In genomic region chr12:642633-643477, GRCh38 we compare ENCODE assay signal across 8 cellular contexts. TPM values are rescaled to one million over a fixed set of nuclear protein-coding genes. Genes with fewer than 3 reads are reported as not detected.
DNase-seq lines count a peak whose midpoint lies in the region; TF ChIP-seq lines count a peak whose summit lies in the region.

No MANE protein-coding gene starts in this region.

- no peaks in the 10 kb centered on the region for H3K27me3 ChIP-seq in duodenal mucosa (ENCODE audit: control insufficient read depth in 1 of 2, insufficient read depth in 2 of 2, low read length in 2 of 2)

- peak overlapping the region; percentile 89 for H3K27ac Mint-ChIP-seq in HFFc6

- 1 to 11% methylated on average over 44 to 64 of the region's 96 CpGs for WGBS in lower leg skin, 2 donors

- H3K4me3 Mint-ChIP-seq in HFFc6: peak overlapping the region; percentile 60

- H3K27me3 Mint-ChIP-seq in HFFc6 (ENCODE audit: insufficient read depth): no peaks in the 10 kb centered on the region; the same call in 1 of the 2 replicates

- no peaks in the 10 kb centered on the region for H3K36me3 ChIP-seq in duodenal mucosa (ENCODE audit: control insufficient read depth in 1 of 2, insufficient read depth in 2 of 2, low read length in 2 of 2)

- H3K4me3 ChIP-seq in duodenal mucosa (ENCODE audit: low read depth in 1 of 2, low read length in 2 of 2) (peak overlapping the region; percentile 77 to 84), lower leg skin (ENCODE audit: low read depth, poor library complexity, severe bottlenecking) (peak overlapping the region; percentile 41)

- no peaks in the 10 kb centered on the region for H3K9me3 Mint-ChIP-seq in HFFc6

- TF ChIP-seq CTCF in GM13976 (IDR thresholded peaks at IDR 0.05; ENCODE audit: borderline replicate concordance, control extremely low read depth, extremely low read depth, insufficient read depth, missing control alignments): peak; percentile 32
- TF ChIP-seq CTCF in HFFc6 (IDR thresholded peaks at IDR 0.05): peak; percentile 55
- no peak for TF ChIP-seq CTCF in lower leg skin (IDR thresholded peaks at IDR 0.05)

- intact Hi-C loops in lower leg skin (cut with DNase I; ENCODE audit: low total_unique reads): no loop called here

- H3K9me3 ChIP-seq in duodenal mucosa (ENCODE audit: control insufficient read depth in 1 of 2, low read length in 2 of 2): no peaks in the 10 kb centered on the region

- no peak for TF ChIP-seq POLR2A in lower leg skin (IDR thresholded peaks at IDR 0.05)

- peaks cover 33% of the 10 kb centered on the region for H3K4me1 Mint-ChIP-seq in HFFc6 (ENCODE audit: low read depth)

- H3K4me1 ChIP-seq in duodenal mucosa (ENCODE audit: control insufficient read depth in 1 of 2, insufficient read depth in 2 of 2, low read length in 2 of 2): peaks cover 13 to 25% of the 10 kb centered on the region in 2 donors

- DNase-seq in GM13976 (ENCODE audit: low spot score): peak; percentile 90
- DNase-seq in HFFc6: peak; percentile 13
- DNase-seq in NCI-H146 (lab: John Stamatoyannopoulos, UW): peak; percentile 85
- DNase-seq in activated CD4-positive, alpha-beta T cell treated with anti-CD3 and anti-CD28 coated beads, Interleukin-2, amount 50 U/mL, for 24 hours (ENCODE audit: low read depth in 1 of 2, low spot score in 1 of 2): peak; percentile 42 to 49
- DNase-seq in lower leg skin (ENCODE audit: low spot score in 2 of 2): peak; percentile 65 to 96
- DNase-seq in stimulated activated CD4-positive, alpha-beta T cell treated with anti-CD3 and anti-CD28 coated beads, TNF-alpha, amount 100 ng/mL, for 24 hours (ENCODE audit: low read depth in 3 of 3): peak; percentile 40 to 74 (median 50)
- DNase-seq in SHP77 (lab: John Stamatoyannopoulos, UW): no peak

- peak overlapping the region; percentile 75 to 90 for H3K9ac ChIP-seq in duodenal mucosa (ENCODE audit: low read depth in 1 of 2, low read length in 2 of 2)

- peak overlapping the region; percentile 80 for H3K27ac ChIP-seq in duodenal mucosa (ENCODE audit: low read depth, low read length)

- in situ Hi-C loops in GM13976 (cut with MboI; ENCODE audit: low sequenced_read_pairs, unreplicated experiment): no loop called here

- no peaks in the 10 kb centered on the region for H3K36me3 Mint-ChIP-seq in HFFc6 (ENCODE audit: low read depth)

RNA-seq across cellular contexts. Expression of gene NINJ2, which starts 20.4 kb away (rescaled TPM):
- total RNA-seq in HFFc6 (2021; fragmentation: NEBNext Ultra II Directional; extraction: Animal tissue kit (Norgen Biotek cat#: 25700)): not detected
- 10 to 100 TPM in 2 of 4 donors, 1 to 10 TPM in 2; 4.5 to 30.8 (median 11.5) TPM for total RNA-seq in lower leg skin

Comparison
In these comparisons a context has a peak if more than half of its experiments do, and no peak if none do; other contexts are left out.
1. DNase-seq: peak in GM13976 (single experiment), HFFc6 (single experiment), NCI-H146 (single experiment), activated CD4-positive, alpha-beta T cell treated with anti-CD3 and anti-CD28 coated beads, Interleukin-2, amount 50 U/mL, for 24 hours (2 of 2), lower leg skin (2 of 2) and stimulated activated CD4-positive, alpha-beta T cell treated with anti-CD3 and anti-CD28 coated beads, TNF-alpha, amount 100 ng/mL, for 24 hours (3 of 3); none in SHP77 (0 of 2).
2. CTCF ChIP-seq: peak in GM13976 (single experiment) and HFFc6 (single experiment); none in lower leg skin (0 of 3).
3. RNA of gene NINJ2, which starts 20.4 kb away (total RNA-seq): 4.5 to 30.8 TPM in lower leg skin; not detected in HFFc6; every median in the first group is over 4 times any median in the second.